15 cellular contexts compared by ENCODE assay signal in the genomic region with DNA sequence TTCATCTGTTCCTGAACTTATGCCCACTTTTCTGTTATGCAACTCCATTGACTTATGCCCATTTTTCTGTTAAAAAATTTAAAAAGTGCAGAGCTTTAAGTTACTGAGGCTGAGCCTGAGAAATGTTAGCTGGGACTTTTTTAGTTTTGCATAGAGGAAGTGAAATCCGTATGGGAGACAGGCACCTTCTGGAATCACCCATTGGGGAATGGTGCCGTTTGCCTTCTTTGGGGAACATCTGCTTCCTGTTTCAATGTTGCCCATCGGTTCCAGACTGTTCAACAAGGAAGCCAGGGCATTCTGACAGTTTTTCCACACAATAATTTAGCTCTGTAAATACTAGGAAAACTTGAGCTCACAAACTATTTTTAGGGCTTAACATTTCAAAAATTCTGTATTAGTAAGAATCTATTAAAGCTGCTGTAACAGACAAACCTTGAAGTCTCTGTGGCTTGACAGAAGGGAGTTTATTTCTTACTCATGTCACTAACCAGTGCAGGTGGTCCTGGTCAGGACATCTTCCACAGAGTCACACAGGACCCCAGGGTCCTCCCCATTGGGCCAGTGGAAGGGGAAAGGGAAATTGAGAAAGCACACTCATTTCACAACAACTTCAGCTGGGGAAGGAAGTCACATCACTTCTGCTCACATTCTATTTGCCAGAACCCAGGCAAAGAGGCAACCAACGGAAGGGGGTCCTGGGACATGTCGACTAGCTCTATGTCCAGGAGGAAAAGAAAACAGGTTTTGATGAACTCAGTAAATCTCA. TPM values are rescaled to one million over a fixed set of nuclear protein-coding genes. Genes with fewer than 3 reads are reported as not detected.
DNase-seq lines count a peak whose midpoint lies in the region; ATAC-seq and TF ChIP-seq lines count a peak whose summit lies in the region.
"Had no signal": no experiment of that assay in that cellular context is flagged by ENCODE, and none has a peak within 500 bp of the region (broad histone marks: within the 10 kb centered on the region; RNA-seq: fewer than 3 reads in every experiment).

No MANE protein-coding gene starts in this region.

- H3K4me1 Mint-ChIP-seq in activated T-cell treated with anti-CD3 and anti-CD28 coated beads, Interleukin-2, amount 50 U/mL, for 72 hours (ENCODE audit: low read depth): peaks cover 93% of the 10 kb centered on the region
- H3K4me1 Mint-ChIP-seq in T-helper 17 cell (peaks cover 71% of the 10 kb centered on the region), nephron progenitor cell (peaks cover 5% of the 10 kb centered on the region), chondrocyte (ENCODE audit: low read depth) (no peaks in the 10 kb centered on the region)
- peaks cover 99% of the 10 kb centered on the region for H3K4me1 Mint-ChIP-seq in stimulated activated memory B cell treated with anti-CD40 and anti-IgM and Interleukin-4, amounts not matched to agents 10 μg/mL and 1 μg/mL and 100 μg/mL, for 72 hours

- no peaks in the 10 kb centered on the region for H3K9me3 ChIP-seq in T-helper 17 cell (ENCODE audit: control insufficient read depth, low read length, poor library complexity, severe bottlenecking)

- TF ChIP-seq CTCF in nephron progenitor cell (IDR thresholded peaks at IDR 0.05) (no peak), chondrocyte (IDR thresholded peaks at IDR 0.05) (no peak)

- H3K27me3 Mint-ChIP-seq in activated T-cell treated with anti-CD3 and anti-CD28 coated beads, Interleukin-2, amount 50 U/mL, for 72 hours (ENCODE audit: low read depth): no peaks in the 10 kb centered on the region
- no peaks in the 10 kb centered on the region for H3K27me3 Mint-ChIP-seq in T-helper 17 cell
- H3K27me3 Mint-ChIP-seq in stimulated activated memory B cell treated with anti-CD40 and anti-IgM and Interleukin-4, amounts not matched to agents 10 μg/mL and 1 μg/mL and 100 μg/mL, for 72 hours: no peaks in the 10 kb centered on the region
- H3K27me3 Mint-ChIP-seq in nephron progenitor cell (ENCODE audit: low read depth, poor library complexity): peaks cover 30% of the 10 kb centered on the region
- H3K27me3 Mint-ChIP-seq in chondrocyte (ENCODE audit: low read depth): peaks cover 12% of the 10 kb centered on the region

- H3K36me3 Mint-ChIP-seq in activated T-cell treated with anti-CD3 and anti-CD28 coated beads, Interleukin-2, amount 50 U/mL, for 72 hours (ENCODE audit: insufficient read depth in 2 of 2): peaks cover 24 to 30% of the 10 kb centered on the region in 2 donors
- H3K36me3 Mint-ChIP-seq in T-helper 17 cell (ENCODE audit: low read depth): peaks cover 3% of the 10 kb centered on the region
- H3K36me3 Mint-ChIP-seq in stimulated activated memory B cell treated with anti-CD40 and anti-IgM and Interleukin-4, amounts not matched to agents 10 μg/mL and 1 μg/mL and 100 μg/mL, for 72 hours: peaks cover 57% of the 10 kb centered on the region
- no peaks in the 10 kb centered on the region for H3K36me3 Mint-ChIP-seq in nephron progenitor cell (ENCODE audit: low read depth)
- H3K36me3 Mint-ChIP-seq in chondrocyte (ENCODE audit: low read depth): no peaks in the 10 kb centered on the region

- peaks cover 4 to 6% of the 10 kb centered on the region in 2 donors for H3K9me3 Mint-ChIP-seq in activated T-cell treated with anti-CD3 and anti-CD28 coated beads, Interleukin-2, amount 50 U/mL, for 72 hours
- H3K9me3 Mint-ChIP-seq in stimulated activated memory B cell treated with anti-CD40 and anti-IgM and Interleukin-4, amounts not matched to agents 10 μg/mL and 1 μg/mL and 100 μg/mL, for 72 hours: no peaks in the 10 kb centered on the region
- peaks cover 8% of the 10 kb centered on the region for H3K9me3 Mint-ChIP-seq in nephron progenitor cell
- H3K9me3 Mint-ChIP-seq in chondrocyte (ENCODE audit: low read depth): peaks cover 5% of the 10 kb centered on the region
- H3K9me3 Mint-ChIP-seq: endodermal cell had no signal

- H3K27ac Mint-ChIP-seq in activated T-cell treated with anti-CD3 and anti-CD28 coated beads, Interleukin-2, amount 50 U/mL, for 72 hours: peak overlapping the region; percentile 71
- H3K27ac Mint-ChIP-seq in T-helper 17 cell: no peak overlapping the region
- peak overlapping the region; percentile 70 for H3K27ac Mint-ChIP-seq in stimulated activated memory B cell treated with anti-CD40 and anti-IgM and Interleukin-4, amounts not matched to agents 10 μg/mL and 1 μg/mL and 100 μg/mL, for 72 hours
- no peak overlapping the region for H3K27ac Mint-ChIP-seq in nephron progenitor cell
- H3K27ac Mint-ChIP-seq in chondrocyte (ENCODE audit: unreplicated experiment): no peak overlapping the region
- H3K27ac Mint-ChIP-seq: endodermal cell had no signal

- H3K4me3 Mint-ChIP-seq in activated T-cell treated with anti-CD3 and anti-CD28 coated beads, Interleukin-2, amount 50 U/mL, for 72 hours: peak overlapping the region in 1 of 2 donors; percentile 33
- peak overlapping the region; percentile 9 for H3K4me3 Mint-ChIP-seq in T-helper 17 cell
- H3K4me3 Mint-ChIP-seq in stimulated activated memory B cell treated with anti-CD40 and anti-IgM and Interleukin-4, amounts not matched to agents 10 μg/mL and 1 μg/mL and 100 μg/mL, for 72 hours: peak overlapping the region; percentile 38
- H3K4me3 Mint-ChIP-seq in nephron progenitor cell: no peak overlapping the region
- no peak overlapping the region for H3K4me3 Mint-ChIP-seq in chondrocyte (ENCODE audit: unreplicated experiment)
- H3K4me3 Mint-ChIP-seq: endodermal cell had no signal

- ATAC-seq in activated T-cell treated with anti-CD3 and anti-CD28 coated beads, Interleukin-2, amount 50 U/mL, for 72 hours (replicated peaks in 1 of 2): no peak
- ATAC-seq in GM21737 (IDR thresholded peaks at IDR 0.05; ENCODE audit: unreplicated experiment) (peak; percentile 48), T-helper 17 cell (no peak)
- ATAC-seq in stimulated activated memory B cell treated with anti-CD40 and anti-IgM and Interleukin-4, amounts not matched to agents 10 μg/mL and 1 μg/mL and 100 μg/mL, for 72 hours: peak; percentile 67

- no peak for DNase-seq in activated T-cell treated with anti-CD3 and anti-CD28 coated beads, Interleukin-2, amount 50 U/mL, for 72 hours
- DNase-seq in activated T-cell treated with anti-CD3 and anti-CD28 coated beads for 4 hours: no peak
- no peak for DNase-seq in T-helper 17 cell
- DNase-seq in NCI-H69 (lab: John Stamatoyannopoulos, UW): no peak
- DNase-seq in nephron progenitor cell: no peak
- no peak for DNase-seq in chondrocyte (ENCODE audit: low spot score)
- DNase-seq: central memory CD4-positive, alpha-beta T cell; endodermal cell; foreskin fibroblast; H7; NCI-H2081; NCI-H748 treated with DMSO at 0.1 percent for 48 hours; nucleus accumbens had no signal

RNA-seq across cellular contexts. Expression of a gene that starts 17.2 kb away (rescaled TPM):
- 10 to 100 TPM; 72.1 to 77.0 TPM for total RNA-seq in activated T-cell treated with anti-CD3 and anti-CD28 coated beads, Interleukin-2, amount 50 U/mL, for 72 hours
- total RNA-seq in T-helper 17 cell (100 to 1,000 TPM; 122 to 137 TPM), chondrocyte (not detected in 3 replicates)

Comparison
In these comparisons a context has a peak if more than half of its experiments do, and no peak if none do; other contexts are left out.
1. ATAC-seq: peak in GM21737 (single experiment) and stimulated activated memory B cell treated with anti-CD40 and anti-IgM and Interleukin-4, amounts not matched to agents 10 μg/mL and 1 μg/mL and 100 μg/mL, for 72 hours (single experiment); none in activated T-cell treated with anti-CD3 and anti-CD28 coated beads, Interleukin-2, amount 50 U/mL, for 72 hours (0 of 2) and T-helper 17 cell (single experiment).
2. H3K27ac Mint-ChIP-seq: peak in activated T-cell treated with anti-CD3 and anti-CD28 coated beads, Interleukin-2, amount 50 U/mL, for 72 hours (single experiment) and stimulated activated memory B cell treated with anti-CD40 and anti-IgM and Interleukin-4, amounts not matched to agents 10 μg/mL and 1 μg/mL and 100 μg/mL, for 72 hours (single experiment); none in T-helper 17 cell (single experiment), nephron progenitor cell (single experiment) and chondrocyte (single experiment).
3. H3K4me3 Mint-ChIP-seq: peak in T-helper 17 cell (single experiment) and stimulated activated memory B cell treated with anti-CD40 and anti-IgM and Interleukin-4, amounts not matched to agents 10 μg/mL and 1 μg/mL and 100 μg/mL, for 72 hours (single experiment); none in nephron progenitor cell (single experiment) and chondrocyte (single experiment).
4. RNA of a gene that starts 17.2 kb away (total RNA-seq): 122 to 137 TPM in T-helper 17 cell and 72.1 to 77.0 TPM in activated T-cell treated with anti-CD3 and anti-CD28 coated beads, Interleukin-2, amount 50 U/mL, for 72 hours; not detected in chondrocyte; every median in the first group is over 10 times any median in the second.